In genomic region chr10:107614939-107615665, GRCh38 we compare ENCODE assay signal across 18 cellular contexts.
A peak's percentile ranks its signal among the peaks of the same experiment; 100 is the strongest.
DNase-seq lines count a peak whose midpoint lies in the region; ATAC-seq and TF ChIP-seq lines count a peak whose summit lies in the region.
"Had no signal": no experiment of that assay in that cellular context is flagged by ENCODE, and none has a peak within 500 bp of the region (broad histone marks: within the 10 kb centered on the region; RNA-seq: fewer than 3 reads in every experiment).

No MANE protein-coding gene starts in this region.

- H2AFZ ChIP-seq in PC-9: no peak overlapping the region

- DNase-seq in BJ (ENCODE audit: low read depth): peak; percentile 6
- peak; percentile 39 for DNase-seq in HT1080 (ENCODE audit: low read depth)
- DNase-seq in SJSA1 (ENCODE audit: low read depth in 1 of 2, low spot score in 2 of 2): peak; percentile 67 to 89
- peak; percentile 57 for DNase-seq in fibroblast of villous mesenchyme (ENCODE audit: low read depth)
- DNase-seq in NCI-H2196 (lab: John Stamatoyannopoulos, UW; ENCODE audit: unreplicated experiment): no peak
- DNase-seq in PC-9: no peak
- DNase-seq: activated CD4-positive, CD25-positive, alpha-beta regulatory T cell treated with anti-CD3 and anti-CD28 coated beads, Interleukin-2, amount 50 U/mL, for 72 hours; activated naive CD8-positive, alpha-beta T cell treated with anti-CD3 and anti-CD28 coated beads, Interleukin-2, amount 50 U/mL, for 24 hours; Calu3; caudate nucleus; hypothalamus; mesendoderm; NCI-H146; NCI-H2227 treated with DMSO at 0.1 percent for 48 hours; stimulated activated CD4-positive, alpha-beta T cell treated with anti-CD3 and anti-CD28 coated beads, Interleukin-4, amount 100 ng/mL, for 24 hours had no signal

- no peak for ATAC-seq in GM21737 (IDR thresholded peaks at IDR 0.05; ENCODE audit: unreplicated experiment)
- no peak for ATAC-seq in GM21423 (IDR thresholded peaks at IDR 0.05; ENCODE audit: unreplicated experiment)
- ATAC-seq: activated naive CD8-positive, alpha-beta T cell treated with anti-CD3 and anti-CD28 coated beads, Interleukin-2, amount 50 U/mL, for 24 hours; natural killer cell treated with Interleukin-12 subunit alpha and Interleukin-12 subunit beta and Interleukin-15 and Interleukin-18, amount 100 ng/mL, for 72 hours had no signal

- H3K27me3 ChIP-seq in BJ (ENCODE audit: control insufficient read depth, insufficient read depth, low read length) (no peaks in the 10 kb centered on the region), SJSA1 (replicated peaks) (no peaks in the 10 kb centered on the region), PC-9 (ENCODE audit: insufficient read depth, low read depth) (no peaks in the 10 kb centered on the region)

- H3K4me3 ChIP-seq in BJ (ENCODE audit: low read depth, low read length) (no peak overlapping the region), SJSA1 (no peak overlapping the region), fibroblast of villous mesenchyme (ENCODE audit: low read depth, low read length) (no peak overlapping the region), PC-9 (no peak overlapping the region)

- no peaks in the 10 kb centered on the region for H3K9me2 ChIP-seq in PC-9 (ENCODE audit: insufficient read depth)

- H3K36me3 ChIP-seq in BJ (ENCODE audit: control insufficient read depth, insufficient read depth, low read length): no peaks in the 10 kb centered on the region
- H3K36me3 ChIP-seq in SJSA1: no peaks in the 10 kb centered on the region
- H3K36me3 ChIP-seq in PC-9 (ENCODE audit: low read depth): no peaks in the 10 kb centered on the region

- H3K4me2 ChIP-seq in PC-9: no peak overlapping the region

- CTCF ChIA-PET in BJ (lab: Yijun Ruan, JAX): no interaction called here
- CTCF ChIA-PET in PC-9 (lab: Charles Lee): no interaction called here

- H4K20me1 ChIP-seq in PC-9 (ENCODE audit: insufficient read depth): no peaks in the 10 kb centered on the region

- H3K4me1 ChIP-seq in SJSA1 (replicated peaks) (peaks cover 46% of the 10 kb centered on the region), PC-9 (replicated peaks; ENCODE audit: insufficient read depth) (no peaks in the 10 kb centered on the region)

- no peaks in the 10 kb centered on the region for H3K79me2 ChIP-seq in PC-9 (ENCODE audit: low read depth)

- TF ChIP-seq CTCF in BJ (IDR thresholded peaks at IDR 0.05; ENCODE audit: insufficient read depth, low read depth, low read length): no peak
- no peak for TF ChIP-seq CTCF in fibroblast of villous mesenchyme (IDR thresholded peaks at IDR 0.05; ENCODE audit: insufficient read depth, low read depth, low read length)
- no peak for TF ChIP-seq CTCF in PC-9 (conservative IDR thresholded peaks at IDR 0.05)

- intact Hi-C loops in PC-9 (cut with micrococcal nuclease; ENCODE audit: unreplicated experiment): no loop called here

- H3K27ac ChIP-seq in SJSA1: peak overlapping the region; percentile 80
- H3K27ac ChIP-seq in PC-9: no peak overlapping the region

- no peaks in the 10 kb centered on the region for H3F3A ChIP-seq in PC-9 (ENCODE audit: insufficient read depth, low read depth)

- POLR2A ChIA-PET in BJ (lab: Charles Lee): no interaction called here
- POLR2A ChIA-PET in PC-9 (lab: Charles Lee; ENCODE audit: unreplicated experiment): no interaction called here

- no TSS peak for BruUV-seq in PC-9 (replicated peaks; lab: Mats Ljungman, UMichigan)

- H3K9me3 ChIP-seq in SJSA1 (replicated peaks) (no peaks in the 10 kb centered on the region), PC-9 (ENCODE audit: insufficient read depth, low read depth) (no peaks in the 10 kb centered on the region)

Comparison
In these comparisons a context has a peak if more than half of its experiments do, and no peak if none do; other contexts are left out.
1. DNase-seq: peak in BJ (single experiment), HT1080 (single experiment), SJSA1 (2 of 2) and fibroblast of villous mesenchyme (single experiment); none in NCI-H2196 (single experiment) and PC-9 (0 of 2).